1 cellular context compared by ENCODE assay signal in genomic region chr1:153586347-153586746, GRCh38.
TF ChIP-seq lines count a peak whose summit lies in the region.

No MANE protein-coding gene starts in this region.

TF ChIP-seq in K562, 482 proteins besides CTCF, POLR2A, EP300 and RAD21:
- TF ChIP-seq LCOR (CRISPR knock-in tag; IDR thresholded peaks at IDR 0.05) (no peak), HNRNPL (IDR thresholded peaks at IDR 0.05; ENCODE audit: low read depth, low read length) (no peak), ZNF740 (CRISPR knock-in tag; IDR thresholded peaks at IDR 0.05) (no peak), ZNF740 (tag; IDR thresholded peaks at IDR 0.05) (no peak), MAZ (CRISPR knock-in tag; conservative IDR thresholded peaks at IDR 0.05 in 1 of 2, IDR thresholded peaks at IDR 0.05 in 1 of 2) (no peak), MTA2 (IDR thresholded peaks at IDR 0.05; ENCODE audit: low read depth) (no peak), ZNF512 (tag; IDR thresholded peaks at IDR 0.05) (0 out of 2 replicates have a peak, but pooled peaks have one; percentile 11), SMARCA4 (IDR thresholded peaks at IDR 0.05) (no peak)
